Comparison of ENCODE assay signal across 8 cellular contexts in the genomic region with DNA sequence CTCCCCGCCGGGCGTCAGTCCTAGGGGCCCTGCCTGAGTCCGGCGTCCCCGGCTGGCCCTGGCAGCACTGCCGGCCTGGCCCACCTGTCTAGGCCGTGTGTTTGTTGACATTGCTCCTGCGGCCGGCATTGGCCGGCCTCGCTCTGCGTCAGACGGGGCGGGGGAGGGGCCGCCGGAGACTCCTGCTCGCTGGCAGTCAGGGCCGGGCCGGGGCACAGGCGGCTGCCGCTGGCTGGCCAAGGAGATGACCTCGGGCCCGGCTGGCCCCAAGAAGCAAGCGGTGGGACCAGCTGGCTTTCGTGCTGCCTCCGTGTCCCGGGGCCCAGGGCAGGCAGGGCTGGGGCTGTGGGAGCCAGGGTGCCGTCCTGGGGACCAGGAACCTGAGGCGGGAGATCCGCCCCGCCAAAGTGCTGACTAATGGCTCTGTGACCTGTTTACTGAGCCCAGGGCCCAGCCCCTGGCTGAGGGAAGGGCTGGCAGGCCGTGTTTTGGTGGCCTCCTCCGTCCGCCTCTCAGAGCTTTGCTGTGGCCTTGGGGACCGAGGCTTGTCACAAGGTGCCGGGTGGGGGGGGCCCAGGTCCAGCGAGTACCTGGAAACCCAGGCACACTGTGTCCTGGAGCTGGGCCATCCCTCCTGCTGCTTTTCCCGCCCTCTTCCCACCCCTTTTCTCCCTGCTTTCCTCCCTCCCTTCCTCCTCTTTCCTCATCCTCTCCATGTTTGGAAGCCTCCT. TPM values are rescaled to one million over a fixed set of nuclear protein-coding genes. Genes with fewer than 3 reads are reported as not detected.
DNase-seq lines count a peak whose midpoint lies in the region; ATAC-seq and TF ChIP-seq lines count a peak whose summit lies in the region.

No MANE protein-coding gene starts in this region.

- peak; percentile 17 for DNase-seq in NCI-H2107 (lab: John Stamatoyannopoulos, UW)
- DNase-seq in activated CD4-positive, alpha-beta T cell treated with anti-CD3 and anti-CD28 coated beads for 4 hours = peak; percentile 53 to 62
- DNase-seq in colonic mucosa = peak; percentile 94
- peak; percentile 94 to 95 for DNase-seq in left colon
- peak; percentile 35 to 59 for DNase-seq in stimulated activated CD4-positive, alpha-beta T cell treated with anti-CD3 and anti-CD28 coated beads, Interleukin-15, amount 100 ng/mL, for 48 hours (ENCODE audit: low read depth in 2 of 2)

- intact Hi-C loops in colonic mucosa (cut with DNase I) = loop anchor here (10.0 kb wide), 1 partner anchor 49 kb away; a partner anchor contains a TSS
- intact Hi-C loops in left colon (cut with DNase I, micrococcal nuclease) = no loop called here

- H3K4me3 ChIP-seq in colonic mucosa = peak overlapping the region; percentile 59

- no peaks in the 10 kb centered on the region for H3K36me3 ChIP-seq in colonic mucosa

- H3K4me1 ChIP-seq in colonic mucosa = peaks cover 5% of the 10 kb centered on the region

- no peaks in the 10 kb centered on the region for H3K27me3 ChIP-seq in colonic mucosa

- no peaks in the 10 kb centered on the region for H3K9me3 ChIP-seq in colonic mucosa

- ATAC-seq in GM18498 (IDR thresholded peaks at IDR 0.05; ENCODE audit: unreplicated experiment) (peak; percentile 71), HG02885 (IDR thresholded peaks at IDR 0.05; ENCODE audit: poor library complexity, unreplicated experiment) (peak; percentile 68), left colon (peak; percentile 88), GM18519 (IDR thresholded peaks at IDR 0.05; ENCODE audit: low FRiP score, unreplicated experiment) (no peak)

- peak overlapping the region; percentile 77 to 92 for H3K9ac ChIP-seq in colonic mucosa (ENCODE audit: low read depth in 2 of 2, low read length in 2 of 2)

- peak overlapping the region; percentile 92 for H3K27ac ChIP-seq in colonic mucosa

- TF ChIP-seq CTCF in colonic mucosa (IDR thresholded peaks at IDR 0.05) = no peak

RNA-seq across cellular contexts. Expression of a gene that starts 1.8 kb away (rescaled TPM):
- total RNA-seq in colonic mucosa = 10 to 100 TPM; 20.3 to 31.9 TPM
- total RNA-seq in left colon = 10 to 100 TPM; 18.0 to 29.8 TPM

RNA-seq across cellular contexts. Expression of a gene that starts 32.8 kb away (rescaled TPM):
- 10 to 100 TPM; 16.0 to 58.9 TPM for total RNA-seq in colonic mucosa
- 10 to 100 TPM; 19.7 to 31.8 TPM for total RNA-seq in left colon

RNA-seq across cellular contexts. Expression of a gene that starts 53.5 kb away (rescaled TPM):
- total RNA-seq in colonic mucosa (10 to 100 TPM; 23.3 to 39.0 TPM), left colon (10 to 100 TPM; 28.2 to 38.2 TPM)

Comparison
In these comparisons a context has a peak if more than half of its experiments do, and no peak if none do; other contexts are left out.
1. DNase-seq: peak in every context shown above with its lines; median percentile 94 in left colon; 94 in colonic mucosa; 58 in activated CD4-positive, alpha-beta T cell treated with anti-CD3 and anti-CD28 coated beads for 4 hours; 47 in stimulated activated CD4-positive, alpha-beta T cell treated with anti-CD3 and anti-CD28 coated beads, Interleukin-15, amount 100 ng/mL, for 48 hours; 17 in NCI-H2107.